Comparison of ENCODE assay signal across 3 cellular contexts in genomic region chr15:43562753-43563152, GRCh38. TPM values are rescaled to one million over a fixed set of nuclear protein-coding genes. Genes with fewer than 3 reads are reported as not detected.
"Had no signal": no experiment of that assay in that cellular context is flagged by ENCODE, and none has a peak within 500 bp of the region (broad histone marks: within the 10 kb centered on the region; RNA-seq: fewer than 3 reads in every experiment).

No MANE protein-coding gene starts in this region.

RNA-seq across cellular contexts. Expression of gene CKMT1B, which starts 31.1 kb away (rescaled TPM):
- total RNA-seq: thoracic aorta, tibial nerve had no signal

RNA-seq across cellular contexts. Expression of gene STRC, which starts 55.8 kb away (rescaled TPM):
- total RNA-seq: upper lobe of right lung had no signal
